Comparison of ENCODE assay signal across 19 cellular contexts in the genomic region with DNA sequence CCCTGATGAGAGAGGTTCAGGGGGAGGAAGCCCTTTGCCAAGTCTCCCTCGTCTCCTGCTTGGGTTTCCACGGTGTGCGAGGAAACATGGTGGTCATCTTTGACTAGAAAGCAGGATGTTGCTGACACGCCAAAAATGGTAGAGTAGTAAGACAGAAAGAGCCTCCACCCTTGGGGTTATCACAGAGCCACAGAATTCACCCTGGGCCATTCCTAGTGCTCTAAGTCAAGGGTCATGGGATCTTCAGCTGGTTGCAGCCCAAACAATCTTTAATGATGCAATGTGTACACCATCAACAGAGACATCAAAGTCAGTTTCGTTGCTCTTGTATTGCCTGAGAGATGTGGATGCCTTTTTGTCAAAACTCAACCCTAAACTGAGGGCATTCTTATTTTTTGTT.
"Had no signal": no experiment of that assay in that cellular context is flagged by ENCODE, and none has a peak within 500 bp of the region (broad histone marks: within the 10 kb centered on the region; RNA-seq: fewer than 3 reads in every experiment).

No MANE protein-coding gene starts in this region.

- ATAC-seq: left cardiac atrium; left ventricle myocardium superior; naive thymus-derived CD8-positive, alpha-beta T cell; pancreas; sciatic nerve had no signal

- H2AFZ ChIP-seq: hepatocyte had no signal

- H3K36me3 ChIP-seq: pancreas, prostate gland, stomach, thoracic aorta had no signal

- H3K79me2 ChIP-seq: hepatocyte had no signal

- DNase-seq: cerebellar nuclear complex; foreskin melanocyte; head of caudate nucleus; kidney; left cardiac atrium; left ventricle myocardium superior; mucosa of descending colon; naive thymus-derived CD8-positive, alpha-beta T cell; nucleus accumbens; pancreas; stimulated activated CD4-positive, alpha-beta T cell treated with anti-CD3 and anti-CD28 coated beads, Interleukin-12 subunit alpha, Interleukin-12 subunit beta, amount 100 ng/mL, for 4 hours; stimulated activated naive CD4-positive, alpha-beta T cell; stomach; substantia nigra had no signal

- H3K4me2 ChIP-seq: hepatocyte had no signal

- H3K27ac ChIP-seq: pancreas, prostate gland, stomach, thoracic aorta had no signal

- FAIRE-seq: colon, kidney, pancreas had no signal

- H3K9me3 ChIP-seq: mucosa of descending colon, pancreas, prostate gland, stomach, thoracic aorta had no signal

- H3K4me1 ChIP-seq: prostate gland, stomach had no signal

- H3K4me3 ChIP-seq: hepatocyte, mucosa of descending colon, pancreas, prostate gland, stomach, thoracic aorta had no signal

- H3K27me3 ChIP-seq: hepatocyte, pancreas, stomach had no signal
